ENCODE assay signal across 1 cellular context in the genomic region with DNA sequence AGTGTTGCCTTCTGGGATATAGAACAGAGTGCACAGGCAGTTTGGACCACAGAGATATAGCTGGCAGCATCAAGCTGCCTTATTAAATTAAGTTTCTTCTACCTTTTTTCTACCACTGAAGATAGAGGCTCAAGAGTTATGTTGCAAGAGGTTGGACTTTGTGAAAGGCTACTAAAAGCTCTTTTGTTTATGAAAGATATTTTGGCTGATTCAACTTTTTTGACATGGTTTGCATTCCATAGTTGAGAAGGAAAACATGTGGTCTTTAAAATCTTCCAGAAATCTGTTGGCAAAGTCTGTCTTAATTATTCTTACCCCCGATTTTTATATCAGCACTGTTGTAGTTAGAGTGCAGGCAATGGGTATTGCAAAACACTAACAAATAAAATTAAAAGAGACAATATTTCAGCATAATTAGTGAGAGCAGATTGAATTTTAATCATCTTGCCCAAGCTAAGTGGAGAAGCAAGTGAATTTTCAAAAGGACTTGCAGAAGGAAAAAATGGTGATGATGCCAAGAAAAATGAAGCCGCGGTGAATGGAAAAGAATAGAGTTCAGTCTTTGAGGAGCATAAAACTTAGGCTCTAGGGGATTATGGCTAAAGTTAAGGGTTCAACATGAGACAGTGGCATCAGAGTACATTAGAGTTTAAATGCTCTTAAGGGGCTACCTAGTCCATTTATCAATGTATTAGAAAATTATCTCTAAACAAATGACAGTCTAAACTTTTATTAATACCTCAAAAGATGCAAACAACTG.
TF ChIP-seq lines count a peak whose summit lies in the region.

No MANE protein-coding gene starts in this region.

TF ChIP-seq in HepG2, 621 proteins besides CTCF, POLR2A, EP300 and RAD21 (continued from another document):
- TF ChIP-seq NR2C2 (CRISPR knock-in tag; IDR thresholded peaks at IDR 0.05; ENCODE audit: borderline replicate concordance) (no peak), PTBP1 (IDR thresholded peaks at IDR 0.05; ENCODE audit: low read depth, low read length, poor library complexity, severe bottlenecking) (no peak), ZZZ3 (CRISPR knock-in tag; IDR thresholded peaks at IDR 0.05; ENCODE audit: borderline replicate concordance) (no peak)
